In genomic region chr11:27470166-27470565, GRCh38 we compare ENCODE assay signal across 9 cellular contexts. TPM values are rescaled to one million over a fixed set of nuclear protein-coding genes. Genes with fewer than 3 reads are reported as not detected.
DNase-seq lines count a peak whose midpoint lies in the region; ATAC-seq and TF ChIP-seq lines count a peak whose summit lies in the region.
"Had no signal": no experiment of that assay in that cellular context is flagged by ENCODE, and none has a peak within 500 bp of the region (broad histone marks: within the 10 kb centered on the region; RNA-seq: fewer than 3 reads in every experiment).

No MANE protein-coding gene starts in this region.

- H3K4me2 ChIP-seq in mammary epithelial cell (ENCODE audit: insufficient read depth, low read depth, low read length) = peak overlapping the region; percentile 95

- TF ChIP-seq CTCF in cardiac muscle cell (IDR thresholded peaks at IDR 0.05; ENCODE audit: low read depth, low read length) = no peak
- no peak for TF ChIP-seq CTCF in mammary epithelial cell (conservative IDR thresholded peaks at IDR 0.05 in 1 of 2, IDR thresholded peaks at IDR 0.05 in 1 of 2; ENCODE audit: extremely low read depth in 1 of 2, insufficient read depth in 1 of 2, low read depth in 1 of 2, low read length in 2 of 2)
- no peak for TF ChIP-seq CTCF in liver (IDR thresholded peaks at IDR 0.05; ENCODE audit: low read depth, low read length, missing input control)
- no peak for TF ChIP-seq CTCF in mucosa of descending colon (IDR thresholded peaks at IDR 0.05)

- DNase-seq in cardiac muscle cell (ENCODE audit: low read depth in 1 of 2, low spot score in 1 of 2) (no peak), Right ventricle myocardium superior (no peak), mammary epithelial cell (no peak), OCI-M1 (lab: John Stamatoyannopoulos, UW) (no peak), mucosa of descending colon (no peak)
- DNase-seq: immature natural killer cell had no signal

- WGBS in mammary epithelial cell (ENCODE audit: low coverage, missing lambda C conversion rate) = 3% methylated on average over 3 of the region's 3 CpGs
- WGBS in liver = 31% methylated on average over 3 of the region's 3 CpGs

- H3K4me1 ChIP-seq in cardiac muscle cell (ENCODE audit: low read depth) = peaks cover 31% of the 10 kb centered on the region
- peaks cover 56% of the 10 kb centered on the region for H3K4me1 ChIP-seq in mammary epithelial cell (ENCODE audit: insufficient read depth, low read length)
- H3K4me1 ChIP-seq in liver (ENCODE audit: control insufficient read depth in 4 of 4, insufficient read depth in 4 of 4, low read length in 3 of 4) = peaks cover 2 to 47% (median 36%) of the 10 kb centered on the region in 4 donors
- peaks cover 0 to 52% (median 45%) of the 10 kb centered on the region in 5 donors for H3K4me1 ChIP-seq in subcutaneous abdominal adipose tissue (ENCODE audit: control insufficient read depth in 5 of 5, insufficient read depth in 5 of 5, low read length in 5 of 5)
- H3K4me1 ChIP-seq in mucosa of descending colon (ENCODE audit: low read depth) = peaks cover 15% of the 10 kb centered on the region

- peak overlapping the region; percentile 99 for H3K9ac ChIP-seq in mammary epithelial cell (ENCODE audit: insufficient read depth, low read length)
- peak overlapping the region; percentile 17 to 59 for H3K9ac ChIP-seq in liver (ENCODE audit: low read depth in 1 of 2, low read length in 2 of 2)
- peak overlapping the region in 3 of 5 donors; percentile 71 to 90 (median 86) for H3K9ac ChIP-seq in subcutaneous abdominal adipose tissue (ENCODE audit: low read length in 5 of 5)

- no peaks in the 10 kb centered on the region for H4K20me1 ChIP-seq in mammary epithelial cell (ENCODE audit: insufficient read depth, low read length)

- H3K27ac ChIP-seq in cardiac muscle cell = no peak overlapping the region
- peak overlapping the region; percentile 99 for H3K27ac ChIP-seq in mammary epithelial cell (ENCODE audit: insufficient read depth, low read depth, low read length)
- peak overlapping the region; percentile 5 to 75 for H3K27ac ChIP-seq in liver (ENCODE audit: low read depth in 1 of 2, low read length in 2 of 2)
- H3K27ac ChIP-seq in subcutaneous abdominal adipose tissue (ENCODE audit: low read depth, low read length) = peak overlapping the region; percentile 80

- CTCF ChIA-PET in mammary epithelial cell (lab: Charles Lee; ENCODE audit: low non-redundant PET) = no interaction called here

- H3K9me3 ChIP-seq in cardiac muscle cell (ENCODE audit: low read depth) = no peaks in the 10 kb centered on the region
- H3K9me3 ChIP-seq in mammary epithelial cell (replicated peaks; ENCODE audit: insufficient read depth, low read length) = no peaks in the 10 kb centered on the region
- no peaks in the 10 kb centered on the region for H3K9me3 ChIP-seq in liver (ENCODE audit: control insufficient read depth in 4 of 4, low read length in 3 of 4)
- no peaks in the 10 kb centered on the region for H3K9me3 ChIP-seq in subcutaneous abdominal adipose tissue (ENCODE audit: control insufficient read depth in 5 of 5, low read length in 5 of 5)
- H3K9me3 ChIP-seq in mucosa of descending colon = no peaks in the 10 kb centered on the region

- BruUV-seq in mammary epithelial cell (replicated peaks; lab: Mats Ljungman, UMichigan) = TSS peak; percentile 0

- H3K79me2 ChIP-seq in mammary epithelial cell (ENCODE audit: insufficient read depth, low read length) = peaks cover 66% of the 10 kb centered on the region

- ATAC-seq in Right ventricle myocardium superior (ENCODE audit: poor library complexity) = no peak
- no peak for ATAC-seq in HG03196 (IDR thresholded peaks at IDR 0.05; ENCODE audit: unreplicated experiment)
- ATAC-seq in mucosa of descending colon = no peak

- H3K4me3 ChIP-seq in cardiac muscle cell (peak overlapping the region; percentile 85), mammary epithelial cell (replicated peaks in 1 of 3; ENCODE audit: insufficient read depth in 1 of 3, low read depth in 2 of 3, low read length in 3 of 3) (peak overlapping the region; percentile 38 to 85 (median 64)), liver (ENCODE audit: low read depth in 1 of 3, low read length in 3 of 3) (peak overlapping the region in 2 of 3 donors; percentile 81 to 96), subcutaneous abdominal adipose tissue (ENCODE audit: low read depth in 1 of 5, low read length in 5 of 5) (peak overlapping the region in 4 of 5 donors; percentile 53 to 89 (median 86)), mucosa of descending colon (no peak overlapping the region)

- H2AFZ ChIP-seq in mammary epithelial cell (ENCODE audit: low read depth, low read length) = no peak overlapping the region

- intact Hi-C loops in Right ventricle myocardium superior (cut with DNase I) = loop anchor here (10.0 kb wide), 1 partner anchor 105 kb away; the partner anchor contains the start of gene CCDC34
- intact Hi-C loops in mammary epithelial cell (cut with micrococcal nuclease) = loop anchor here (5.0 kb wide), 4 partner anchors 43 to 263 kb away; no protein-coding TSS in a partner anchor
- intact Hi-C loops in mucosa of descending colon (cut with DNase I, micrococcal nuclease) = loop anchor here in 1 of 2 donors (5.0 kb wide), 1 partner anchor 283 kb away; no protein-coding TSS in a partner anchor

- H3K36me3 ChIP-seq in cardiac muscle cell (no peaks in the 10 kb centered on the region), mammary epithelial cell (ENCODE audit: insufficient read depth, low read length) (no peaks in the 10 kb centered on the region), liver (ENCODE audit: control insufficient read depth in 4 of 4, insufficient read depth in 3 of 4, low read depth in 1 of 4, low read length in 3 of 4) (no peaks in the 10 kb centered on the region), subcutaneous abdominal adipose tissue (ENCODE audit: control insufficient read depth in 5 of 5, insufficient read depth in 5 of 5, low read length in 5 of 5) (no peaks in the 10 kb centered on the region), mucosa of descending colon (ENCODE audit: low read depth) (no peaks in the 10 kb centered on the region)

- H3K27me3 ChIP-seq in cardiac muscle cell = no peaks in the 10 kb centered on the region
- H3K27me3 ChIP-seq in mammary epithelial cell (ENCODE audit: insufficient read depth, low read length) = no peaks in the 10 kb centered on the region
- H3K27me3 ChIP-seq in liver (ENCODE audit: control insufficient read depth in 4 of 4, insufficient read depth in 4 of 4, low read length in 3 of 4) = no peaks in the 10 kb centered on the region
- no peaks in the 10 kb centered on the region for H3K27me3 ChIP-seq in subcutaneous abdominal adipose tissue (ENCODE audit: control insufficient read depth in 5 of 5, insufficient read depth in 4 of 5, low read length in 5 of 5)

- no peak for TF ChIP-seq RAD21 in liver (IDR thresholded peaks at IDR 0.05)

- in situ Hi-C loops in mammary epithelial cell (cut with MboI; ENCODE audit: low sequenced_read_pairs in 2 of 2) = no loop called here

- dilution Hi-C loops in mammary epithelial cell (cut with HindIII; ENCODE audit: low sequenced_read_pairs) = no loop called here

TF ChIP-seq in liver, 16 proteins besides CTCF, POLR2A, EP300 and RAD21:
- no peak for TF ChIP-seq JUND (IDR thresholded peaks at IDR 0.05)
- TF ChIP-seq ATF3 (IDR thresholded peaks at IDR 0.05) = no peak
- no peak for TF ChIP-seq GABPA (IDR thresholded peaks at IDR 0.05 in 1 of 2, conservative IDR thresholded peaks at IDR 0.05 in 1 of 2)
- no peak for TF ChIP-seq EGR1 (IDR thresholded peaks at IDR 0.05; ENCODE audit: low read depth in 2 of 2)
- no peak for TF ChIP-seq SP1 (IDR thresholded peaks at IDR 0.05)
- TF ChIP-seq YY1 (IDR thresholded peaks at IDR 0.05) = no peak
- TF ChIP-seq FOXA2 (IDR thresholded peaks at IDR 0.05) = no peak
- TF ChIP-seq RXRA (IDR thresholded peaks at IDR 0.05) = no peak
- TF ChIP-seq MAX (IDR thresholded peaks at IDR 0.05) = no peak
- no peak for TF ChIP-seq NR2F2 (IDR thresholded peaks at IDR 0.05)
- no peak for TF ChIP-seq FOXA1 (IDR thresholded peaks at IDR 0.05)
- TF ChIP-seq TAF1 (conservative IDR thresholded peaks at IDR 0.05) = no peak

RNA-seq across cellular contexts. Expression of gene LGR4, which starts 2.4 kb away (rescaled TPM):
- total RNA-seq in cardiac muscle cell (84.2 and 89.3 TPM in 2 replicates), Right ventricle myocardium superior (24.2 TPM), mammary epithelial cell (10 to 100 TPM; 27.8 to 45.8 TPM), liver (10 to 100 TPM; 64.7 to 95.3 TPM), mucosa of descending colon (100 to 1,000 TPM in 2 of 3 donors, 10 to 100 TPM in 1; 81.9 to 185 (median 104) TPM)
- polyA plus RNA-seq in cardiac muscle cell (52.4 and 66.1 TPM in 2 replicates), mammary epithelial cell (19.3 TPM), liver (10 to 100 TPM; 13.7 to 20.4 TPM)
- polyA minus RNA-seq in mammary epithelial cell = 93.1 TPM

RNA-seq across cellular contexts. Expression of gene LIN7C, which starts 36.4 kb away (rescaled TPM):
- total RNA-seq in cardiac muscle cell (13.6 and 18.8 TPM in 2 replicates), Right ventricle myocardium superior (14.9 TPM), mammary epithelial cell (10 to 100 TPM; 43.7 to 76.3 TPM), liver (10 to 100 TPM; 37.7 to 43.7 TPM), mucosa of descending colon (10 to 100 TPM; 37.8 to 41.2 (median 40.5) TPM)
- polyA plus RNA-seq in cardiac muscle cell (13.1 and 30.1 TPM in 2 replicates), mammary epithelial cell (16.3 TPM), liver (10 to 100 TPM in 1 of 2 donors, 1 to 10 TPM in 1; 5.2 to 14.0 TPM)
- 20.2 TPM for polyA minus RNA-seq in mammary epithelial cell

Comparison
In these comparisons a context has a peak if more than half of its experiments do, and no peak if none do; other contexts are left out.
1. H3K9ac ChIP-seq: peak in every context shown above with its lines; median percentile 99 in mammary epithelial cell; 86 in subcutaneous abdominal adipose tissue; 38 in liver.